ENCODE assay signal across 8 cellular contexts in the genomic region with DNA sequence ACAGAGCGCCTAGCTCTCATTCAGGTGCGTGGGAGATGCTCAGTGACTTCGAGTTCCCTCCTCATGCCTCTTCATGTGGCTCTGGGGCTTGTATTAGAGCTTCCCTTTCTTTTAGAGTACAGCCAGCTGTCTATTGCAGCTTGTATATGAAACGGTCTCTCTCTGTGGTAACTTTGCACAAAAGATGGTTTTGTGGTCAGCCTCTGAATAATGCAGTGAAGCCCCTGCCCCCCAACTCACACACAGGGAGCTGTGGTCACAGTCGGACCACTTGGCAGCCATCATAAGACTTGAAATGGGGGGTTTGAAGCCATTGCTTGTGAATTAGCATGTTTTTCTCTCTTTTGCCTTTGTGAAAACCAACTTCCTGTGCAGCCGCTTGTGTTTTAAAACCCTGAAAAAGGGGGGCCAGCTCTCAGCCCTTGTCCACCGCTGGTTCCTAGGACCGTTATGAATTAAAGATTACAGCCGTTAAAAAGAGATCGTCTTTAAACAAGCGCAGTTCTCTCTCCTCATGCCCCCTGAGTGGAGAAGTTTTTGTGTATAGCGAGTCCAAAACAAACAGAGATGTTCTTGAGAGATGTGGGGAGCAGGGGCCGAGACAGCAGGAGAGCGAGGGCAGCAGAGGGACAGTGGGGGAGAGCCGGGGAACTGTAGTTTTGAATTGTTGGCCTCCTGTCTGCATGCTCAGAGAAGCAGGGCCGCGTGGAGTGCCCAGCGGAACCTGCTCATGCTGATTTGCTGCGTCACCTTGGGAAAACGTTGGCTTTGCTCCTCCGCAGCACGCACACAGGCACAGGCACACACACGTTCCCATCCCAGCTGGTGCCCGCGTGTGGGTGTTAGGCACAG.
DNase-seq lines count a peak whose midpoint lies in the region; ATAC-seq, FAIRE-seq and TF ChIP-seq lines count a peak whose summit lies in the region.

No MANE protein-coding gene starts in this region.

- no peaks in the 10 kb centered on the region for H3K27me3 ChIP-seq in left ventricle myocardium inferior (ENCODE audit: low read depth)
- H3K27me3 ChIP-seq in thymus (ENCODE audit: control insufficient read depth, insufficient read depth) = no peaks in the 10 kb centered on the region

- peaks cover 68% of the 10 kb centered on the region for H3K4me1 Mint-ChIP-seq in activated CD8-positive, alpha-beta T cell treated with anti-CD3 and anti-CD28 coated beads for 36 hours (ENCODE audit: low read depth)

- H3K4me3 ChIP-seq in AG10803 (ENCODE audit: low read length) (no peak overlapping the region), left ventricle myocardium inferior (no peak overlapping the region), thymus (ENCODE audit: low read length) (peak overlapping the region; percentile 31)

- FAIRE-seq in GM19239 (lab: Jason Lieb, UNC) = peak; percentile 90

- peak; percentile 79 for ATAC-seq in HG03175 (IDR thresholded peaks at IDR 0.05; ENCODE audit: unreplicated experiment)
- peak; percentile 73 for ATAC-seq in activated CD8-positive, alpha-beta T cell treated with anti-CD3 and anti-CD28 coated beads for 36 hours

- peaks cover 18% of the 10 kb centered on the region for H3K36me3 Mint-ChIP-seq in activated CD8-positive, alpha-beta T cell treated with anti-CD3 and anti-CD28 coated beads for 36 hours (ENCODE audit: low read depth)

- no peaks in the 10 kb centered on the region for H3K9me3 Mint-ChIP-seq in activated CD8-positive, alpha-beta T cell treated with anti-CD3 and anti-CD28 coated beads for 36 hours

- H3K9me3 ChIP-seq in left ventricle myocardium inferior (replicated peaks) (no peaks in the 10 kb centered on the region), thymus (ENCODE audit: control insufficient read depth) (no peaks in the 10 kb centered on the region)

- POLR2A ChIA-PET in activated CD8-positive, alpha-beta T cell treated with anti-CD3 and anti-CD28 coated beads for 36 hours (lab: Charles Lee) = interaction anchor here (1.3 to 2.7 kb wide), 3 partner anchors 9 to 15 kb away, joined by 6 to 24 read pairs (median 11); no protein-coding TSS in a partner anchor

- peak; percentile 38 for DNase-seq in AG10803 (ENCODE audit: low read depth)
- DNase-seq in GM19239 (ENCODE audit: insufficient read length, low spot score) = peak; percentile 52
- peak; percentile 81 for DNase-seq in activated CD8-positive, alpha-beta T cell treated with anti-CD3 and anti-CD28 coated beads for 36 hours
- no peak for DNase-seq in left ventricle myocardium inferior
- no peak for DNase-seq in NCI-H1105 treated with DMSO at 0.1 percent for 48 hours (lab: John Stamatoyannopoulos, UW)
- DNase-seq in dedifferentiated amniotic fluid mesenchymal stem cell (ENCODE audit: extremely low spot score) = no peak

- H3K4me1 ChIP-seq in left ventricle myocardium inferior = peaks cover 60% of the 10 kb centered on the region
- H3K4me1 ChIP-seq in thymus (ENCODE audit: control insufficient read depth, insufficient read depth, low read length) = peaks cover 59% of the 10 kb centered on the region

- H3K4me3 Mint-ChIP-seq in activated CD8-positive, alpha-beta T cell treated with anti-CD3 and anti-CD28 coated beads for 36 hours = peak overlapping the region; percentile 57

- WGBS in thymus = 6% methylated on average over 25 of the region's 25 CpGs

- no peaks in the 10 kb centered on the region for H3K36me3 ChIP-seq in left ventricle myocardium inferior
- peaks cover 10% of the 10 kb centered on the region for H3K36me3 ChIP-seq in thymus (ENCODE audit: control insufficient read depth, insufficient read depth)

- TF ChIP-seq CTCF in AG10803 (conservative IDR thresholded peaks at IDR 0.05; ENCODE audit: low read length) (no peak), left ventricle myocardium inferior (IDR thresholded peaks at IDR 0.05; ENCODE audit: borderline replicate concordance) (no peak)
- TF ChIP-seq CTCF in activated CD8-positive, alpha-beta T cell treated with anti-CD3 and anti-CD28 coated beads for 36 hours (IDR thresholded peaks at IDR 0.05) = no peak

- no peaks in the 10 kb centered on the region for H3K27me3 Mint-ChIP-seq in activated CD8-positive, alpha-beta T cell treated with anti-CD3 and anti-CD28 coated beads for 36 hours

- CTCF ChIA-PET in activated CD8-positive, alpha-beta T cell treated with anti-CD3 and anti-CD28 coated beads for 36 hours (lab: Charles Lee) = interaction anchor here (1.0 to 2.3 kb wide), 10 partner anchors 8 to 217 kb away, joined by 3 to 17 read pairs (median 4); no protein-coding TSS in a partner anchor

- intact Hi-C loops in activated CD8-positive, alpha-beta T cell treated with anti-CD3 and anti-CD28 coated beads for 36 hours (cut with micrococcal nuclease) = loop anchor here (5.0 kb wide), 1 partner anchor 147 kb away; no protein-coding TSS in a partner anchor
- intact Hi-C loops in left ventricle myocardium inferior (cut with micrococcal nuclease) = no loop called here

- H3K27ac ChIP-seq in left ventricle myocardium inferior (replicated peaks) (peak overlapping the region; percentile 34), thymus (ENCODE audit: low read depth) (peak overlapping the region; percentile 95)

- H3K27ac Mint-ChIP-seq in activated CD8-positive, alpha-beta T cell treated with anti-CD3 and anti-CD28 coated beads for 36 hours = peak overlapping the region; percentile 94

Comparison
In these comparisons a context has a peak if more than half of its experiments do, and no peak if none do; other contexts are left out.
1. DNase-seq: peak in AG10803 (single experiment), GM19239 (single experiment) and activated CD8-positive, alpha-beta T cell treated with anti-CD3 and anti-CD28 coated beads for 36 hours (single experiment); none in left ventricle myocardium inferior (single experiment), NCI-H1105 treated with DMSO at 0.1 percent for 48 hours (single experiment) and dedifferentiated amniotic fluid mesenchymal stem cell (single experiment).